27 cellular contexts compared by ENCODE assay signal in genomic region chr18:32301361-32301760, GRCh38.
A peak's percentile ranks its signal among the peaks of the same experiment; 100 is the strongest.
DNase-seq lines count a peak whose midpoint lies in the region; TF ChIP-seq lines count a peak whose summit lies in the region.
"Had no signal": no experiment of that assay in that cellular context is flagged by ENCODE, and none has a peak within 500 bp of the region (broad histone marks: within the 10 kb centered on the region; RNA-seq: fewer than 3 reads in every experiment).

No MANE protein-coding gene starts in this region.

- CTCF ChIA-PET in SK-N-SH (lab: Yijun Ruan, JAX), result interaction anchor here (0.8 to 9.4 kb wide), 2 partner anchors 27 to 169 kb away, joined by 3 to 61 read pairs; partner anchors contain the start of gene GAREM1
- CTCF ChIA-PET in activated CD4-positive, alpha-beta T cell treated with anti-CD3 and anti-CD28 coated beads, Interleukin-2, amount 10 ng/mL, durations not matched to agents 7 days and 5 days (lab: Charles Lee), result no interaction called here

- TF ChIP-seq RAD21 in SK-N-SH (IDR thresholded peaks at IDR 0.05; ENCODE audit: low read length), result no peak

- H3K4me3 Mint-ChIP-seq in activated CD4-positive, alpha-beta T cell treated with anti-CD3 and anti-CD28 coated beads, Interleukin-2, amount 10 ng/mL, durations not matched to agents 7 days and 5 days, result no peak overlapping the region
- H3K4me3 Mint-ChIP-seq: activated naive CD4-positive, alpha-beta T cell treated with anti-CD3 and anti-CD28 coated beads, Interleukin-2, amount 50 U/mL, for 24 hours; naive thymus-derived CD8-positive, alpha-beta T cell; T-helper 2 cell treated with Interferon-gamma antibody and Interleukin-4, amounts not matched to agents 5 μg/mL and 100 μg/mL, for 36 hours had no signal

- POLR2A ChIA-PET in SK-N-SH (lab: Yijun Ruan, JAX), result no interaction called here
- POLR2A ChIA-PET in activated CD4-positive, alpha-beta T cell treated with anti-CD3 and anti-CD28 coated beads, Interleukin-2, amount 10 ng/mL, durations not matched to agents 7 days and 5 days (lab: Charles Lee), result no interaction called here

- TF ChIP-seq EP300 in SK-N-SH (IDR thresholded peaks at IDR 0.05; ENCODE audit: borderline replicate concordance in 1 of 2, low read depth in 1 of 2, low read length in 1 of 2), result no peak

- peak overlapping the region; percentile 57 for H2AFZ ChIP-seq in ACC112 (ENCODE audit: low read length, unreplicated experiment)
- H2AFZ ChIP-seq in SK-N-SH (ENCODE audit: low read depth), result peak overlapping the region; percentile 21; the same call in 1 of the 2 replicates
- H2AFZ ChIP-seq in smooth muscle cell (ENCODE audit: low read depth), result no peak overlapping the region

- H4K20me1 ChIP-seq in SK-N-SH (ENCODE audit: insufficient read depth) (no peaks in the 10 kb centered on the region), smooth muscle cell (ENCODE audit: low read depth) (no peaks in the 10 kb centered on the region)

- H3K27ac ChIP-seq in ACC112 (ENCODE audit: low read depth, low read length), result peak overlapping the region; percentile 95
- H3K27ac ChIP-seq in SK-N-SH (ENCODE audit: low read depth in 2 of 2, low read length in 1 of 2), result peak overlapping the region; percentile 72 to 86
- H3K27ac ChIP-seq in smooth muscle cell (ENCODE audit: low read depth), result peak overlapping the region; percentile 84
- H3K27ac ChIP-seq: RWPE1, WERI-Rb-1 had no signal

- H3K9me3 Mint-ChIP-seq in activated CD4-positive, alpha-beta T cell treated with anti-CD3 and anti-CD28 coated beads, Interleukin-2, amount 10 ng/mL, durations not matched to agents 7 days and 5 days, result no peaks in the 10 kb centered on the region
- H3K9me3 Mint-ChIP-seq: activated naive CD4-positive, alpha-beta T cell treated with anti-CD3 and anti-CD28 coated beads, Interleukin-2, amount 50 U/mL, for 24 hours; naive thymus-derived CD8-positive, alpha-beta T cell; T-helper 2 cell treated with Interferon-gamma antibody and Interleukin-4, amounts not matched to agents 5 μg/mL and 100 μg/mL, for 36 hours had no signal

- DNase-seq in SK-N-SH (no peak), fibroblast of the aortic adventitia (ENCODE audit: low read depth) (peak; percentile 52), smooth muscle cell (lab: John Stamatoyannopoulos, UW; ENCODE audit: unreplicated experiment) (no peak), OCI-M2 (lab: John Stamatoyannopoulos, UW; ENCODE audit: unreplicated experiment) (no peak), H4 (ENCODE audit: low spot score) (no peak), DMS 273 (lab: John Stamatoyannopoulos, UW; ENCODE audit: unreplicated experiment) (no peak)
- no peak for DNase-seq in activated CD4-positive, alpha-beta T cell treated with anti-CD3 and anti-CD28 coated beads, Interleukin-2, amount 10 ng/mL, durations not matched to agents 7 days and 5 days
- DNase-seq: activated CD4-positive, alpha-beta T cell treated with anti-CD3 and anti-CD28 coated beads, Interleukin-2, amount 50 U/mL, for 1 hour; Caco-2; cerebellar nuclear complex; left colon; naive thymus-derived CD8-positive, alpha-beta T cell; NCI-H1092 treated with DMSO at 0.1 percent for 48 hours; NCI-H187 treated with DMSO at 0.1 percent for 48 hours; NCI-H526 treated with DMSO at 0.1 percent for 48 hours; retina; stimulated activated CD4-positive, alpha-beta T cell treated with anti-CD3 and anti-CD28 coated beads, Interleukin-12 subunit alpha, Interleukin-12 subunit beta, amount 100 ng/mL, for 4 hours; stimulated activated CD4-positive, alpha-beta T cell treated with anti-CD3 and anti-CD28 coated beads, Interleukin-4, amount 100 ng/mL, for 4 hours; stimulated activated naive CD4-positive, alpha-beta T cell; WERI-Rb-1 had no signal

- no peak for TF ChIP-seq CTCF in SK-N-SH (IDR thresholded peaks at IDR 0.05)
- no peak for TF ChIP-seq CTCF in fibroblast of the aortic adventitia (IDR thresholded peaks at IDR 0.05; ENCODE audit: insufficient read depth, low read length)
- no peak for TF ChIP-seq CTCF in smooth muscle cell (IDR thresholded peaks at IDR 0.05; ENCODE audit: borderline replicate concordance, insufficient read depth, poor library complexity, severe bottlenecking)

- H3K79me2 ChIP-seq in ACC112 (ENCODE audit: control insufficient read depth, insufficient read depth, low read length, unreplicated experiment) (no peaks in the 10 kb centered on the region), SK-N-SH (ENCODE audit: insufficient read depth) (no peaks in the 10 kb centered on the region), smooth muscle cell (ENCODE audit: low read depth) (no peaks in the 10 kb centered on the region)

- no peaks in the 10 kb centered on the region for H3K27me3 ChIP-seq in ACC112 (ENCODE audit: insufficient read depth, low read length)
- H3K27me3 ChIP-seq in SK-N-SH (ENCODE audit: insufficient read depth), result no peaks in the 10 kb centered on the region
- H3K27me3 ChIP-seq in smooth muscle cell (ENCODE audit: low read depth), result no peaks in the 10 kb centered on the region
- H3K27me3 ChIP-seq: tibial nerve had no signal

- H3K9me2 ChIP-seq in SK-N-SH, result no peaks in the 10 kb centered on the region

- H3K27me3 Mint-ChIP-seq in activated CD4-positive, alpha-beta T cell treated with anti-CD3 and anti-CD28 coated beads, Interleukin-2, amount 10 ng/mL, durations not matched to agents 7 days and 5 days, result no peaks in the 10 kb centered on the region

- H3K4me1 ChIP-seq in ACC112 (ENCODE audit: control insufficient read depth, insufficient read depth, low read length, unreplicated experiment) (peaks cover 27% of the 10 kb centered on the region), SK-N-SH (ENCODE audit: control insufficient read depth in 1 of 2, insufficient read depth in 2 of 2, low read depth in 1 of 2, low read length in 1 of 2) (peaks cover 19 to 25% of the 10 kb centered on the region in 2 experiments), smooth muscle cell (ENCODE audit: low read depth) (no peaks in the 10 kb centered on the region)
- H3K4me1 ChIP-seq: Caco-2, HAP-1 had no signal

- 84% methylated on average over 4 of the region's 4 CpGs for WGBS in SK-N-SH (ENCODE audit: low lambda C conversion rate)
- 92% methylated on average over 4 of the region's 4 CpGs for WGBS in smooth muscle cell (ENCODE audit: low lambda C conversion rate)

- H3K36me3 Mint-ChIP-seq in activated CD4-positive, alpha-beta T cell treated with anti-CD3 and anti-CD28 coated beads, Interleukin-2, amount 10 ng/mL, durations not matched to agents 7 days and 5 days (ENCODE audit: low read depth), result no peaks in the 10 kb centered on the region
- H3K36me3 Mint-ChIP-seq: activated naive CD4-positive, alpha-beta T cell treated with anti-CD3 and anti-CD28 coated beads, Interleukin-2, amount 50 U/mL, for 24 hours; naive thymus-derived CD8-positive, alpha-beta T cell had no signal

- peaks cover 49% of the 10 kb centered on the region for H3F3A ChIP-seq in SK-N-SH (replicated peaks; ENCODE audit: insufficient read depth)
- H3F3A ChIP-seq in smooth muscle cell (ENCODE audit: low read depth), result no peaks in the 10 kb centered on the region

- no peaks in the 10 kb centered on the region for H3K36me3 ChIP-seq in ACC112 (ENCODE audit: insufficient read depth, low read length)
- no peaks in the 10 kb centered on the region for H3K36me3 ChIP-seq in SK-N-SH (replicated peaks in 1 of 2; ENCODE audit: control insufficient read depth in 1 of 2, insufficient read depth in 2 of 2, low read length in 1 of 2)
- no peaks in the 10 kb centered on the region for H3K36me3 ChIP-seq in smooth muscle cell (ENCODE audit: low read depth)
- H3K36me3 ChIP-seq: HAP-1, tibial nerve, WERI-Rb-1 had no signal

- H3K27ac Mint-ChIP-seq in activated CD4-positive, alpha-beta T cell treated with anti-CD3 and anti-CD28 coated beads, Interleukin-2, amount 10 ng/mL, durations not matched to agents 7 days and 5 days, result no peak overlapping the region
- H3K27ac Mint-ChIP-seq: activated naive CD4-positive, alpha-beta T cell treated with anti-CD3 and anti-CD28 coated beads, Interleukin-2, amount 50 U/mL, for 24 hours; naive thymus-derived CD8-positive, alpha-beta T cell; T-helper 2 cell treated with Interferon-gamma antibody and Interleukin-4, amounts not matched to agents 5 μg/mL and 100 μg/mL, for 36 hours had no signal

- H3K9ac ChIP-seq in SK-N-SH (peak overlapping the region; percentile 20; the same call in 1 of the 2 replicates), smooth muscle cell (ENCODE audit: low read depth) (peak overlapping the region; percentile 1)

- H3K9me3 ChIP-seq in SK-N-SH (no peaks in the 10 kb centered on the region), smooth muscle cell (replicated peaks; ENCODE audit: low read depth) (no peaks in the 10 kb centered on the region)
- H3K9me3 ChIP-seq: Caco-2, HAP-1, tibial nerve had no signal

- peak overlapping the region; percentile 25 for H3K4me3 ChIP-seq in ACC112 (ENCODE audit: low read depth, low read length)
- no peak overlapping the region for H3K4me3 ChIP-seq in SK-N-SH (ENCODE audit: low read depth in 2 of 2, low read length in 1 of 2)
- H3K4me3 ChIP-seq in fibroblast of the aortic adventitia (ENCODE audit: low read depth, low read length), result no peak overlapping the region
- H3K4me3 ChIP-seq in smooth muscle cell, result no peak overlapping the region
- H3K4me3 ChIP-seq: GM12878, HAP-1, tibial nerve had no signal

- H3K4me1 Mint-ChIP-seq in activated CD4-positive, alpha-beta T cell treated with anti-CD3 and anti-CD28 coated beads, Interleukin-2, amount 10 ng/mL, durations not matched to agents 7 days and 5 days, result peaks cover 5% of the 10 kb centered on the region
- H3K4me1 Mint-ChIP-seq: activated naive CD4-positive, alpha-beta T cell treated with anti-CD3 and anti-CD28 coated beads, Interleukin-2, amount 50 U/mL, for 24 hours; naive thymus-derived CD8-positive, alpha-beta T cell had no signal

- peak overlapping the region; percentile 8; the same call in 1 of the 2 replicates for H3K4me2 ChIP-seq in SK-N-SH
- no peak overlapping the region for H3K4me2 ChIP-seq in smooth muscle cell

TF ChIP-seq in SK-N-SH, 30 proteins besides CTCF, POLR2A, EP300 and RAD21:
- TF ChIP-seq MAX (IDR thresholded peaks at IDR 0.05; ENCODE audit: low read depth) (0 out of 2 replicates have a peak, but pooled peaks have one; percentile 19), FOXM1 (IDR thresholded peaks at IDR 0.05; ENCODE audit: low read depth) (no peak)
TF ChIP-seq in SK-N-SH: peak in this region for 1.
